19 cellular contexts compared by ENCODE assay signal in the genomic region with DNA sequence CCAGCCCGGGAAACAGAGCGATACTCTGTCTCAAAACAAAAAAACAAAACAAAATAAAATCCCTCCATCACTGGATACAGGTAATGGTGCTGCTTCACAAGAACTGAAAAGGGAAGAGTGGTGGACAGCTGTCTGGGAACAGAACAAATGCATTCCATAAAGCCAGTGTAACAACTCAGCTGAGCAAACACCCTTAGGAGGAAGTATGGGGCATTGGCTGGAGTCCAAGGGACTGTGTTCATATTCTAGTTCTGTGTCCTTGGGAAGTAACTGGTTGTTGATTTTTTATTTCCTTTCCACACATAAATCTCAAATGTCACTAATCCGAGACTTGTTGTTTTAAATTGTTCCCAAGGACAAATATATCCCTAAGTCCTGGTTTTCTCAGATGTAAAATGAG. TPM values are rescaled to one million over a fixed set of nuclear protein-coding genes. Genes with fewer than 3 reads are reported as not detected.
DNase-seq lines count a peak whose midpoint lies in the region; ATAC-seq and TF ChIP-seq lines count a peak whose summit lies in the region.
"Had no signal": no experiment of that assay in that cellular context is flagged by ENCODE, and none has a peak within 500 bp of the region (broad histone marks: within the 10 kb centered on the region; RNA-seq: fewer than 3 reads in every experiment).

No MANE protein-coding gene starts in this region.

- no peak for TF ChIP-seq POLR2A in sigmoid colon (IDR thresholded peaks at IDR 0.05)

- H3K36me3 ChIP-seq in sigmoid colon: no peaks in the 10 kb centered on the region

- no peak for TF ChIP-seq CTCF in sigmoid colon (IDR thresholded peaks at IDR 0.05)

- no peak overlapping the region for H3K27ac ChIP-seq in sigmoid colon

- H3K27me3 ChIP-seq in sigmoid colon: no peaks in the 10 kb centered on the region

- 11 to 55% methylated on average over 3 of the region's 3 CpGs for WGBS in sigmoid colon, 2 donors

- no peaks in the 10 kb centered on the region for H3K9me3 ChIP-seq in sigmoid colon

- no peaks in the 10 kb centered on the region for H3K4me1 ChIP-seq in sigmoid colon

- DNase-seq in DMS53 (lab: John Stamatoyannopoulos, UW) (peak; percentile 95), NCI-H146 treated with DMSO at 0.1 percent for 48 hours (lab: John Stamatoyannopoulos, UW; ENCODE audit: unreplicated experiment) (peak; percentile 1), OCI-M1 (lab: John Stamatoyannopoulos, UW) (peak; percentile 26), left kidney (ENCODE audit: low read depth, low spot score) (peak; percentile 5), NCI-H128 (lab: John Stamatoyannopoulos, UW; ENCODE audit: unreplicated experiment) (no peak), sigmoid colon (no peak)
- DNase-seq: activated CD8-positive, alpha-beta T cell treated with anti-CD3 and anti-CD28 coated beads for 36 hours; AML-193; erythroblast; glutamatergic neuron; KBM-7; NCI-H1930; right cardiac atrium; stimulated activated CD4-positive, alpha-beta T cell treated with anti-CD3 and anti-CD28 coated beads, Interleukin-2, amount 100 ng/mL, for 24 hours had no signal

- intact Hi-C loops in sigmoid colon (cut with DNase I): no loop called here

- ATAC-seq in HG02759 (IDR thresholded peaks at IDR 0.05; ENCODE audit: unreplicated experiment): no peak
- ATAC-seq in GM21526 (IDR thresholded peaks at IDR 0.05; ENCODE audit: low FRiP score, unreplicated experiment): no peak
- ATAC-seq: activated CD8-positive, alpha-beta T cell treated with anti-CD3 and anti-CD28 coated beads for 36 hours; right cardiac atrium had no signal

- no peak for TF ChIP-seq EP300 in sigmoid colon (IDR thresholded peaks at IDR 0.05)

- no peak overlapping the region for H3K4me3 ChIP-seq in sigmoid colon

RNA-seq across cellular contexts. Expression of a gene that starts 38.3 kb away (rescaled TPM):
- total RNA-seq in sigmoid colon: not detected
- polyA plus RNA-seq in sigmoid colon: not detected
- total RNA-seq: activated CD8-positive, alpha-beta T cell treated with anti-CD3 and anti-CD28 coated beads for 36 hours; activated T-helper 1 cell treated with anti-CD3 and anti-CD28 coated beads, Interleukin-12 subunit alpha, Interleukin-12 subunit beta, Interleukin-2, Interleukin-4 antibody, amounts not matched to agents 30 ng/mL and 10 ng/mL and 1 ng/mL, durations not matched to agents 14 hours and 24 hours and 36 hours; mesenteric fat pad had no signal
- polyA plus RNA-seq: adipose tissue, right cardiac atrium had no signal

Comparison
In these comparisons a context has a peak if more than half of its experiments do, and no peak if none do; other contexts are left out.
1. DNase-seq: peak in DMS53 (single experiment), NCI-H146 treated with DMSO at 0.1 percent for 48 hours (single experiment), OCI-M1 (single experiment) and left kidney (single experiment); none in NCI-H128 (single experiment) and sigmoid colon (single experiment).